ENCODE assay signal across 11 cellular contexts in genomic region chr12:49808686-49809368, GRCh38. TPM values are rescaled to one million over a fixed set of nuclear protein-coding genes. Genes with fewer than 3 reads are reported as not detected.
DNase-seq lines count a peak whose midpoint lies in the region.
"Had no signal": no experiment of that assay in that cellular context is flagged by ENCODE, and none has a peak within 500 bp of the region (broad histone marks: within the 10 kb centered on the region; RNA-seq: fewer than 3 reads in every experiment).

No MANE protein-coding gene starts in this region.

- no peaks in the 10 kb centered on the region for H3K36me3 Mint-ChIP-seq in T-helper 2 cell treated with Interferon-gamma antibody and Interleukin-4, amounts not matched to agents 5 μg/mL and 100 μg/mL, for 36 hours (ENCODE audit: low read depth)

- H2BK5ac ChIP-seq in mesenchymal stem cell (ENCODE audit: low read depth, low read length, poor library complexity, severe bottlenecking) = no peak overlapping the region

- H4K8ac ChIP-seq in mesenchymal stem cell (ENCODE audit: low read length) = peak overlapping the region; percentile 43

- H3K79me1 ChIP-seq in mesenchymal stem cell (replicated peaks; ENCODE audit: low read length, poor library complexity, severe bottlenecking) = peaks cover 69% of the 10 kb centered on the region

- H3K36me3 ChIP-seq in HUES6 (ENCODE audit: control insufficient read depth, insufficient read depth, low read length) (peaks cover 21% of the 10 kb centered on the region), esophagus (ENCODE audit: control insufficient read depth in 2 of 2, insufficient read depth in 2 of 2, low read length in 1 of 2) (peaks cover 0 to 6% of the 10 kb centered on the region in 2 donors), mesenchymal stem cell (ENCODE audit: control insufficient read depth in 1 of 2, insufficient read depth in 2 of 2, low read depth in 1 of 2, low read length in 2 of 2) (peaks cover 42 to 58% of the 10 kb centered on the region in 2 experiments), skeletal muscle satellite cell (ENCODE audit: insufficient read depth, low read length) (peaks cover 27% of the 10 kb centered on the region)

- peak overlapping the region; percentile 43 for H3K9ac ChIP-seq in HUES6 (ENCODE audit: low read length)
- peak overlapping the region; percentile 68 for H3K9ac ChIP-seq in mesenchymal stem cell (ENCODE audit: low read length)
- H3K9ac ChIP-seq in skeletal muscle satellite cell (ENCODE audit: low read depth, low read length) = peak overlapping the region; percentile 52

- no peak overlapping the region for H3K4me3 Mint-ChIP-seq in T-helper 2 cell treated with Interferon-gamma antibody and Interleukin-4, amounts not matched to agents 5 μg/mL and 100 μg/mL, for 36 hours
- H3K4me3 Mint-ChIP-seq: central memory CD8-positive, alpha-beta T cell had no signal

- H3K14ac ChIP-seq in mesenchymal stem cell (ENCODE audit: low read length in 2 of 2) = peak overlapping the region in 1 of 2 experiments; percentile 87

- H3K4me2 ChIP-seq in mesenchymal stem cell (ENCODE audit: low read length, poor library complexity, severe bottlenecking) (no peak overlapping the region), skeletal muscle satellite cell (ENCODE audit: low read length) (peak overlapping the region; percentile 57)

- H3K4me1 ChIP-seq in HUES6 (ENCODE audit: control insufficient read depth, insufficient read depth, low read length) = peaks cover 33% of the 10 kb centered on the region
- H3K4me1 ChIP-seq in esophagus (ENCODE audit: control insufficient read depth in 2 of 2, insufficient read depth in 2 of 2, low read length in 1 of 2) = peaks cover 2 to 5% of the 10 kb centered on the region in 2 donors
- peaks cover 32% of the 10 kb centered on the region for H3K4me1 ChIP-seq in mesenchymal stem cell (ENCODE audit: control insufficient read depth, insufficient read depth, low read depth, low read length)
- peaks cover 21% of the 10 kb centered on the region for H3K4me1 ChIP-seq in skeletal muscle satellite cell (ENCODE audit: control insufficient read depth, insufficient read depth, low read length)

- peak overlapping the region; percentile 21 for H2BK120ac ChIP-seq in mesenchymal stem cell (ENCODE audit: low read depth, low read length)

- H4K91ac ChIP-seq in mesenchymal stem cell (ENCODE audit: low read length) = peak overlapping the region; percentile 35

- peak overlapping the region; percentile 59; the same call in 1 of the 2 replicates for H3K27ac ChIP-seq in HUES6 (ENCODE audit: low read depth, low read length)
- H3K27ac ChIP-seq in esophagus (ENCODE audit: low read depth in 2 of 2, low read length in 1 of 2) = peak overlapping the region; percentile 19 to 68
- no peak overlapping the region for H3K27ac ChIP-seq in mesenchymal stem cell (ENCODE audit: low read length, poor library complexity, severe bottlenecking)

- no peak overlapping the region for H2AK5ac ChIP-seq in mesenchymal stem cell (ENCODE audit: low read length, severe bottlenecking)

- no peaks in the 10 kb centered on the region for H3K27me3 Mint-ChIP-seq in T-helper 2 cell treated with Interferon-gamma antibody and Interleukin-4, amounts not matched to agents 5 μg/mL and 100 μg/mL, for 36 hours (ENCODE audit: low read depth)
- H3K27me3 Mint-ChIP-seq: central memory CD8-positive, alpha-beta T cell had no signal

- DNase-seq in mesenchymal stem cell = peak; percentile 75
- DNase-seq in G401 (ENCODE audit: low spot score) = no peak
- no peak for DNase-seq in NCI-H748 (lab: John Stamatoyannopoulos, UW; ENCODE audit: unreplicated experiment)
- no peak for DNase-seq in GOT3 (lab: John Stamatoyannopoulos, UW)
- DNase-seq in T-helper 2 cell treated with Interferon-gamma antibody and Interleukin-4, amounts not matched to agents 5 μg/mL and 100 μg/mL, for 36 hours (ENCODE audit: low spot score) = no peak
- DNase-seq: activated CD8-positive, alpha-beta memory T cell treated with anti-CD3 and anti-CD28 coated beads for 24 hours; NCI-H1930 had no signal

- peak overlapping the region in 1 of 2 experiments; percentile 22 for H3K4ac ChIP-seq in mesenchymal stem cell (ENCODE audit: low read depth in 1 of 2, low read length in 2 of 2)

- no peak overlapping the region for H2BK15ac ChIP-seq in mesenchymal stem cell (ENCODE audit: low read depth, poor library complexity, severe bottlenecking)

- H3K23ac ChIP-seq in mesenchymal stem cell (ENCODE audit: low read length in 2 of 2) = peak overlapping the region in 1 of 2 experiments; percentile 94

- no peak overlapping the region for H3K27ac Mint-ChIP-seq in T-helper 2 cell treated with Interferon-gamma antibody and Interleukin-4, amounts not matched to agents 5 μg/mL and 100 μg/mL, for 36 hours

- in situ Hi-C loops in G401 (cut with HindIII; ENCODE audit: low sequenced_read_pairs) = no loop called here

- H2AFZ ChIP-seq in mesenchymal stem cell (ENCODE audit: low read depth, low read length) = no peak overlapping the region

- H3K4me3 ChIP-seq in HUES6 (ENCODE audit: low read depth, low read length) = no peak overlapping the region
- H3K4me3 ChIP-seq in esophagus (ENCODE audit: low read depth in 1 of 2, low read length in 2 of 2) = no peak overlapping the region
- H3K4me3 ChIP-seq in mesenchymal stem cell (ENCODE audit: insufficient read depth in 1 of 2, low read depth in 1 of 2, low read length in 2 of 2) = peak overlapping the region in 1 of 2 experiments; percentile 50
- peak overlapping the region; percentile 43 for H3K4me3 ChIP-seq in skeletal muscle satellite cell (ENCODE audit: low read length)

- H3K9me3 ChIP-seq in HUES6 (ENCODE audit: control insufficient read depth, insufficient read depth, low read depth, low read length) (no peaks in the 10 kb centered on the region), esophagus (ENCODE audit: control insufficient read depth in 2 of 2, insufficient read depth in 1 of 2, low read depth in 1 of 2, low read length in 1 of 2) (no peaks in the 10 kb centered on the region), mesenchymal stem cell (ENCODE audit: control insufficient read depth, low read length) (no peaks in the 10 kb centered on the region), skeletal muscle satellite cell (replicated peaks; ENCODE audit: low read length) (no peaks in the 10 kb centered on the region)

- peak overlapping the region in 1 of 2 experiments; percentile 93 for H3K18ac ChIP-seq in mesenchymal stem cell (ENCODE audit: low read depth in 1 of 2, low read length in 2 of 2)

- peaks cover 4% of the 10 kb centered on the region for H3K4me1 Mint-ChIP-seq in T-helper 2 cell treated with Interferon-gamma antibody and Interleukin-4, amounts not matched to agents 5 μg/mL and 100 μg/mL, for 36 hours (ENCODE audit: low read depth)

- no peaks in the 10 kb centered on the region for H3K9me3 Mint-ChIP-seq in T-helper 2 cell treated with Interferon-gamma antibody and Interleukin-4, amounts not matched to agents 5 μg/mL and 100 μg/mL, for 36 hours
- H3K9me3 Mint-ChIP-seq: central memory CD8-positive, alpha-beta T cell had no signal

- 59 to 65% methylated on average over 14 of the region's 14 CpGs for WGBS in esophagus, 2 donors
- WGBS in mesenchymal stem cell = 45% methylated on average over 13 of the region's 14 CpGs

- no peaks in the 10 kb centered on the region for H3K27me3 ChIP-seq in HUES6 (ENCODE audit: control insufficient read depth, insufficient read depth, low read length)
- no peaks in the 10 kb centered on the region for H3K27me3 ChIP-seq in esophagus (ENCODE audit: control insufficient read depth in 1 of 2, insufficient read depth in 2 of 2, low read length in 2 of 2)
- no peaks in the 10 kb centered on the region for H3K27me3 ChIP-seq in mesenchymal stem cell (ENCODE audit: control insufficient read depth in 1 of 2, insufficient read depth in 1 of 2, low read length in 2 of 2)
- H3K27me3 ChIP-seq in skeletal muscle satellite cell (ENCODE audit: control insufficient read depth, insufficient read depth, low read length) = no peaks in the 10 kb centered on the region

- peak overlapping the region in 1 of 2 experiments; percentile 80 for H2BK12ac ChIP-seq in mesenchymal stem cell (ENCODE audit: low read length in 2 of 2)

RNA-seq across cellular contexts. Expression of gene NCKAP5L, which starts 19.4 kb away (rescaled TPM):
- polyA plus RNA-seq in esophagus = 1 to 10 TPM; 3.1 to 8.4 TPM
- polyA plus RNA-seq in mesenchymal stem cell (2013, experiment 1 of 2) = 23.5 TPM
- 22.0 TPM for polyA plus RNA-seq in mesenchymal stem cell (2013, experiment 2 of 2)
- 20.1 and 20.3 TPM in 2 replicates for total RNA-seq in skeletal muscle satellite cell (2012; rRNA removed)
- 11.4 and 17.0 TPM in 2 replicates for total RNA-seq in G401 (2014; rRNA removed; shearing (Covaris generic))

RNA-seq across cellular contexts. Expression of gene BCDIN3D, which starts 34.1 kb away (rescaled TPM):
- 1 to 10 TPM; 2.3 to 2.6 TPM for polyA plus RNA-seq in esophagus
- 4.1 TPM for polyA plus RNA-seq in mesenchymal stem cell (2013, experiment 1 of 2)
- 4.4 TPM for polyA plus RNA-seq in mesenchymal stem cell (2013, experiment 2 of 2)
- 3.0 and 4.4 TPM in 2 replicates for total RNA-seq in skeletal muscle satellite cell (2012; rRNA removed)
- 1.9 and 2.8 TPM in 2 replicates for total RNA-seq in G401 (2014; rRNA removed; shearing (Covaris generic))
